ENCODE assay signal across 1 cellular context in the genomic region with DNA sequence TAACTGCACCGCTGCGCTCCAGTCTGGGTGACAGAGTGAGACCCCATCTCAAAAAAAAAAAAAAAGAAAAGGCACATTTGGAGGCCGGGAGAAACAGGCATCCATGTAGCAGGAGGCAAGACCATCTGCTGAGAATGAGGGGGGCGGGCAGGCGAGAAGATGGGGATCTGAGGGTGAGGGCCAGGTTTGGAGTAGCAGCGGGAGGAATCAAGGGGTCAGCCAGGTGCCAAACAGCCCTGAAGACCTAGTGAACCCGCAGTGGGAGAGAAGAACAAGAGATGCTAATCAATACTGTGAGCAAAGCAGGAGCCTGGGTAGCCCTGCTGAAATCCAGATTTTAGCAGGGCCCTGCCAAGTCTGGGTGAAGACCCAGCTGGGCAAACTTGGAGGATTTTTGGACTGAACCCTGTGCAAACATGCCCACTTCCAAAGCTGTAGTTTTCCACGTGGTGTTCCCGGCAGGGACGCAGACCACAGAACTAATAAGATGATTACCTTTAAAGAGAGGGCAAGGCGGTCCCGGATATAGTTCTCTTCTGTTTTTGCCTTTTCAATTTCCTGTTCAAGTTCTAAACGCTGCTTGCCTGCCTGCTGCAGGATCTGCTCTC.
TF ChIP-seq lines count a peak whose summit lies in the region.

No MANE protein-coding gene starts in this region.

TF ChIP-seq in SK-N-SH, 30 proteins besides CTCF, POLR2A, EP300 and RAD21:
- TF ChIP-seq EZH2phosphoT487 (IDR thresholded peaks at IDR 0.05; ENCODE audit: borderline replicate concordance, low read depth), result no peak
- TF ChIP-seq, protein P1, sequence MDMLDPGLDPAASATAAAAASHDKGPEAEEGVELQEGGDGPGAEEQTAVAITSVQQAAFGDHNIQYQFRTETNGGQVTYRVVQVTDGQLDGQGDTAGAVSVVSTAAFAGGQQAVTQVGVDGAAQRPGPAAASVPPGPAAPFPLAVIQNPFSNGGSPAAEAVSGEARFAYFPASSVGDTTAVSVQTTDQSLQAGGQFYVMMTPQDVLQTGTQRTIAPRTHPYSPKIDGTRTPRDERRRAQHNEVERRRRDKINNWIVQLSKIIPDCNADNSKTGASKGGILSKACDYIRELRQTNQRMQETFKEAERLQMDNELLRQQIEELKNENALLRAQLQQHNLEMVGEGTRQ (IDR thresholded peaks at IDR 0.05; ENCODE audit: borderline replicate concordance, low read depth, low read length), result no peak
- no peak for TF ChIP-seq FOSL2 (IDR thresholded peaks at IDR 0.05; ENCODE audit: borderline replicate concordance, low read depth)
- TF ChIP-seq, protein P2, sequence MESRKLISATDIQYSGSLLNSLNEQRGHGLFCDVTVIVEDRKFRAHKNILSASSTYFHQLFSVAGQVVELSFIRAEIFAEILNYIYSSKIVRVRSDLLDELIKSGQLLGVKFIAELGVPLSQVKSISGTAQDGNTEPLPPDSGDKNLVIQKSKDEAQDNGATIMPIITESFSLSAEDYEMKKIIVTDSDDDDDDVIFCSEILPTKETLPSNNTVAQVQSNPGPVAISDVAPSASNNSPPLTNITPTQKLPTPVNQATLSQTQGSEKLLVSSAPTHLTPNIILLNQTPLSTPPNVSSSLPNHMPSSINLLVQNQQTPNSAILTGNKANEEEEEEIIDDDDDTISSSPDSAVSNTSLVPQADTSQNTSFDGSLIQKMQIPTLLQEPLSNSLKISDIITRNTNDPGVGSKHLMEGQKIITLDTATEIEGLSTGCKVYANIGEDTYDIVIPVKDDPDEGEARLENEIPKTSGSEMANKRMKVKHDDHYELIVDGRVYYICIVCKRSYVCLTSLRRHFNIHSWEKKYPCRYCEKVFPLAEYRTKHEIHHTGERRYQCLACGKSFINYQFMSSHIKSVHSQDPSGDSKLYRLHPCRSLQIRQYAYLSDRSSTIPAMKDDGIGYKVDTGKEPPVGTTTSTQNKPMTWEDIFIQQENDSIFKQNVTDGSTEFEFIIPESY (IDR thresholded peaks at IDR 0.05; ENCODE audit: borderline replicate concordance, low read depth), result no peak
